9 cellular contexts compared by ENCODE assay signal in genomic region chr3:40580494-40581091, GRCh38. TPM values are rescaled to one million over a fixed set of nuclear protein-coding genes. Genes with fewer than 3 reads are reported as not detected.
A peak's percentile ranks its signal among the peaks of the same experiment; 100 is the strongest.
DNase-seq lines count a peak whose midpoint lies in the region; ATAC-seq and TF ChIP-seq lines count a peak whose summit lies in the region.
"Had no signal": no experiment of that assay in that cellular context is flagged by ENCODE, and none has a peak within 500 bp of the region (broad histone marks: within the 10 kb centered on the region; RNA-seq: fewer than 3 reads in every experiment).

No MANE protein-coding gene starts in this region.

- no peaks in the 10 kb centered on the region for H3K4me1 ChIP-seq in CD4-positive, alpha-beta memory T cell (ENCODE audit: insufficient read depth, low read length)
- H3K4me1 ChIP-seq in SK-N-SH (ENCODE audit: control insufficient read depth in 1 of 2, insufficient read depth in 2 of 2, low read depth in 1 of 2, low read length in 1 of 2) (peaks cover 0 to 18% of the 10 kb centered on the region in 2 experiments; a peak in 2 of 4 replicates), psoas muscle (no peaks in the 10 kb centered on the region)

- H3K4me3 Mint-ChIP-seq in CD4-positive, alpha-beta memory T cell, result no peak overlapping the region
- H3K4me3 Mint-ChIP-seq in activated naive CD4-positive, alpha-beta T cell treated with anti-CD3 and anti-CD28 coated beads, Interleukin-2, amount 10 ng/mL, durations not matched to agents 7 days and 5 days, result no peak overlapping the region

- peak; percentile 95 for TF ChIP-seq CTCF in SK-N-SH (IDR thresholded peaks at IDR 0.05)
- TF ChIP-seq CTCF in psoas muscle (IDR thresholded peaks at IDR 0.05), result peak; percentile 92

- H3K27me3 Mint-ChIP-seq in CD4-positive, alpha-beta memory T cell, result peaks cover 5 to 10% of the 10 kb centered on the region in 2 donors
- peaks cover 19% of the 10 kb centered on the region for H3K27me3 Mint-ChIP-seq in activated naive CD4-positive, alpha-beta T cell treated with anti-CD3 and anti-CD28 coated beads, Interleukin-2, amount 10 ng/mL, durations not matched to agents 7 days and 5 days

- WGBS in SK-N-SH (ENCODE audit: low lambda C conversion rate), result 0% methylated on average over 2 of the region's 2 CpGs
- 0 to 2% (median 1%) methylated on average over 2 of the region's 2 CpGs for WGBS in psoas muscle, 3 donors

- peak; percentile 43 to 61 (median 46) for DNase-seq in CD4-positive, alpha-beta memory T cell
- DNase-seq in M059J (ENCODE audit: low read depth), result peak; percentile 49
- DNase-seq in SK-N-SH, result peak; percentile 75
- peak; percentile 73 for DNase-seq in activated naive CD4-positive, alpha-beta T cell treated with anti-CD3 and anti-CD28 coated beads, Interleukin-2, amount 10 ng/mL, durations not matched to agents 7 days and 5 days
- DNase-seq in head of caudate nucleus, result peak; percentile 30 to 88 (median 74)
- DNase-seq in psoas muscle, result peak; percentile 56 to 60

- intact Hi-C loops in CD4-positive, alpha-beta memory T cell (cut with micrococcal nuclease), result loop anchor here (1.0 kb wide), 4 partner anchors 253 to 1864 kb away; no protein-coding TSS in a partner anchor
- intact Hi-C loops in head of caudate nucleus (cut with DNase I), result loop anchor here (10.0 kb wide), 1 partner anchor 614 kb away; the partner anchor contains the start of gene CTNNB1
- intact Hi-C loops in psoas muscle (cut with DNase I), result loop anchor here (2.0 to 10.0 kb wide), 8 partner anchors 194 to 1514 kb away; partner anchors contain the start of gene TRAK1 (in 1 of the 2)

- no peaks in the 10 kb centered on the region for H3K9me2 ChIP-seq in SK-N-SH

- H3K27ac Mint-ChIP-seq in CD4-positive, alpha-beta memory T cell, result no peak overlapping the region
- no peak overlapping the region for H3K27ac Mint-ChIP-seq in activated naive CD4-positive, alpha-beta T cell treated with anti-CD3 and anti-CD28 coated beads, Interleukin-2, amount 10 ng/mL, durations not matched to agents 7 days and 5 days

- H2AFZ ChIP-seq in SK-N-SH (ENCODE audit: low read depth), result no peak overlapping the region

- H3K9me3 Mint-ChIP-seq in CD4-positive, alpha-beta memory T cell, result no peaks in the 10 kb centered on the region
- no peaks in the 10 kb centered on the region for H3K9me3 Mint-ChIP-seq in activated naive CD4-positive, alpha-beta T cell treated with anti-CD3 and anti-CD28 coated beads, Interleukin-2, amount 10 ng/mL, durations not matched to agents 7 days and 5 days

- H3K36me3 ChIP-seq in CD4-positive, alpha-beta memory T cell (ENCODE audit: insufficient read depth, low read length), result no peaks in the 10 kb centered on the region
- H3K36me3 ChIP-seq in SK-N-SH (replicated peaks in 1 of 2; ENCODE audit: control insufficient read depth in 1 of 2, insufficient read depth in 2 of 2, low read length in 1 of 2), result no peaks in the 10 kb centered on the region
- H3K36me3 ChIP-seq in psoas muscle (ENCODE audit: insufficient read depth in 1 of 2, low read depth in 1 of 2), result no peaks in the 10 kb centered on the region

- H3K36me3 Mint-ChIP-seq in CD4-positive, alpha-beta memory T cell, result no peaks in the 10 kb centered on the region
- no peaks in the 10 kb centered on the region for H3K36me3 Mint-ChIP-seq in activated naive CD4-positive, alpha-beta T cell treated with anti-CD3 and anti-CD28 coated beads, Interleukin-2, amount 10 ng/mL, durations not matched to agents 7 days and 5 days

- no peak overlapping the region for H3K4me2 ChIP-seq in SK-N-SH

- TF ChIP-seq EP300 in SK-N-SH (IDR thresholded peaks at IDR 0.05; ENCODE audit: borderline replicate concordance in 1 of 2, low read depth in 1 of 2, low read length in 1 of 2), result no peak

- TF ChIP-seq RAD21 in SK-N-SH (IDR thresholded peaks at IDR 0.05; ENCODE audit: low read length), result peak; percentile 99

- H4K20me1 ChIP-seq in SK-N-SH (ENCODE audit: insufficient read depth), result no peaks in the 10 kb centered on the region

- CTCF ChIA-PET in CD4-positive, alpha-beta memory T cell (lab: Charles Lee; ENCODE audit: partially characterized antibody), result interaction anchor here (0.7 to 8.0 kb wide), 22 partner anchors 9 to 1610 kb away, joined by 3 to 76 read pairs (median 6); partner anchors contain the start of gene ZNF620
- CTCF ChIA-PET in SK-N-SH (lab: Yijun Ruan, JAX), result interaction anchor here (0.5 to 8.1 kb wide), 37 partner anchors 9 to 1611 kb away, joined by 3 to 136 read pairs (median 4); partner anchors contain the start of gene CTNNB1
- CTCF ChIA-PET in activated naive CD4-positive, alpha-beta T cell treated with anti-CD3 and anti-CD28 coated beads, Interleukin-2, amount 10 ng/mL, durations not matched to agents 7 days and 5 days (lab: Charles Lee), result interaction anchor here (0.6 to 3.8 kb wide), 8 partner anchors 11 to 1301 kb away, joined by 3 to 21 read pairs (median 4); partner anchors contain the start of gene ZNF620

- H3K79me2 ChIP-seq in SK-N-SH (ENCODE audit: insufficient read depth), result no peaks in the 10 kb centered on the region

- no peak overlapping the region for H3K9ac ChIP-seq in SK-N-SH

- ATAC-seq in GM19372 (IDR thresholded peaks at IDR 0.05; ENCODE audit: low read depth, unreplicated experiment), result peak; percentile 77
- ATAC-seq in psoas muscle, result peak; percentile 60 to 78 (median 68)
- ATAC-seq in GM21381 (IDR thresholded peaks at IDR 0.05; ENCODE audit: unreplicated experiment), result no peak

- no peaks in the 10 kb centered on the region for H3K27me3 ChIP-seq in CD4-positive, alpha-beta memory T cell (ENCODE audit: insufficient read depth, low read length)
- H3K27me3 ChIP-seq in SK-N-SH (ENCODE audit: insufficient read depth) (no peaks in the 10 kb centered on the region), psoas muscle (ENCODE audit: insufficient read depth in 3 of 3, low read length in 2 of 3) (no peaks in the 10 kb centered on the region)

- no peaks in the 10 kb centered on the region for H3F3A ChIP-seq in SK-N-SH (replicated peaks; ENCODE audit: insufficient read depth)

- peaks cover 0 to 1% (median 0%) of the 10 kb centered on the region in 4 donors for H3K4me1 Mint-ChIP-seq in CD4-positive, alpha-beta memory T cell
- no peaks in the 10 kb centered on the region for H3K4me1 Mint-ChIP-seq in activated naive CD4-positive, alpha-beta T cell treated with anti-CD3 and anti-CD28 coated beads, Interleukin-2, amount 10 ng/mL, durations not matched to agents 7 days and 5 days

- H3K4me3 ChIP-seq in CD4-positive, alpha-beta memory T cell (ENCODE audit: low read length in 2 of 2), result no peak overlapping the region
- H3K4me3 ChIP-seq in SK-N-SH (ENCODE audit: low read depth in 2 of 2, low read length in 1 of 2) (no peak overlapping the region; a peak in 1 of 4 replicates), psoas muscle (no peak overlapping the region)
- H3K4me3 ChIP-seq: SK-N-MC had no signal

- no peak overlapping the region for H3K27ac ChIP-seq in CD4-positive, alpha-beta memory T cell (ENCODE audit: low read depth, low read length)
- H3K27ac ChIP-seq in SK-N-SH (ENCODE audit: low read depth in 2 of 2, low read length in 1 of 2) (no peak overlapping the region), psoas muscle (no peak overlapping the region)
- H3K27ac ChIP-seq: SK-N-MC had no signal

- POLR2A ChIA-PET in CD4-positive, alpha-beta memory T cell (lab: Charles Lee; ENCODE audit: partially characterized antibody), result no interaction called here
- POLR2A ChIA-PET in SK-N-SH (lab: Yijun Ruan, JAX), result interaction anchor here (1.3 kb wide), 1 partner anchor 619 kb away, joined by 7 read pairs; the partner anchor contains the start of gene CTNNB1

- H3K9me3 ChIP-seq in CD4-positive, alpha-beta memory T cell (ENCODE audit: control insufficient read depth in 1 of 2, low read length in 2 of 2), result no peaks in the 10 kb centered on the region
- H3K9me3 ChIP-seq in SK-N-SH (no peaks in the 10 kb centered on the region), psoas muscle (no peaks in the 10 kb centered on the region)

TF ChIP-seq in SK-N-SH, 30 proteins besides CTCF, POLR2A, EP300 and RAD21:
- peak; percentile 96 for TF ChIP-seq SMC3 (IDR thresholded peaks at IDR 0.05; ENCODE audit: low read depth, low read length)
- no peak for TF ChIP-seq RXRA (IDR thresholded peaks at IDR 0.05; ENCODE audit: borderline replicate concordance, low read depth)
TF ChIP-seq in SK-N-SH: peak in this region for 1.

RNA-seq across cellular contexts. Expression of gene ZNF621, which starts 55.8 kb away (rescaled TPM):
- total RNA-seq in CD4-positive, alpha-beta memory T cell, result 10 to 100 TPM; 23.7 to 27.4 TPM
- polyA plus RNA-seq in CD4-positive, alpha-beta memory T cell, result 1 to 10 TPM; 1.6 to 3.8 TPM
- 3.4 and 7.9 TPM in 2 replicates for total RNA-seq in M059J (2014; rRNA removed; shearing (Covaris generic))
- polyA plus RNA-seq in SK-N-SH (2012; rRNA removed) (10.3 and 15.5 TPM in 2 replicates), psoas muscle (1 to 10 TPM; 5.4 to 9.9 (median 7.6) TPM)
- 10.1 and 10.9 TPM in 2 replicates for polyA plus RNA-seq in SK-N-SH (2012; cell fraction: cytosol; rRNA removed)
- 30.9 and 43.6 TPM in 2 replicates for polyA plus RNA-seq in SK-N-SH (2012; cell fraction: nucleus; rRNA removed)
- 1 to 10 TPM; 8.8 to 9.8 (median 9.1) TPM for total RNA-seq in psoas muscle
